13 cellular contexts compared by ENCODE assay signal in the genomic region with DNA sequence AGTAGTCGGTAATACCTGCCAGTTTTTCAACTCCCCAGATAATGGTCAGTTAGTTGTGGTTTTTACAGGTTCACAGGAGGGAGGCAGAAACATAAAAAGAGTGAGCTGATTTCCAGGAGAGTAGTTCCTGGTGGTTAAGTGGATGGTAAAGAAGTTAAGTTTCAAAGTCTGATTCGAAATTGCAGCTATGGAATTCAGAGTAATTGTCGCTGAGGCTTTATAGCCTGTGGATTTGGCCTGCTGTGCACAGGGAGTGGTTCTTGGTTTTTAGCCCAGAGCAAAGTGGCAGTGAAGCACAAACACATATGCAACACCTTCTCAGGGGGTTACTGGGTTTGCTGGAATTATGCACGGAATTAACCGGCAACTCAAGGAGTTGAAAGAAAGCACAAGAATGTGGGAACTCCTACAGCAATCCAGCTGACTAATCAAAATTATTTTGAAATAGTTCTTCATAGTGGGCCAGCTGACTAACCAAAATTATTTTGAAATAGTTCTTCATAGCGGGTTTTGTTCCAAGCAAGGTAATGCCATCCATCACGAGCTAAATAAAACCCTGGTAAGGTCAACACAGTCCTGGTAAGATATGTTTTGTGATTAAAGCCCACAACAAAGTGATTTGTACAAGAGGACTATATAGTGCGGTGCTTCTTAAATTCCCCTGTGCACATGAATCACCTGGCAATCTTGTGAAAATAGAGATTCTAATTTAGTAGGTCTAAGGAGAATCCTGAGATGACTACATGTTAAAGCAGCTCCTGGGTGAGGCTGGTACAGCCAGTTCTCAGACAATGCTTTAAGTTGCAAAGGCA.
DNase-seq lines count a peak whose midpoint lies in the region; ATAC-seq, FAIRE-seq and TF ChIP-seq lines count a peak whose summit lies in the region.
"Had no signal": no experiment of that assay in that cellular context is flagged by ENCODE, and none has a peak within 500 bp of the region (broad histone marks: within the 10 kb centered on the region; RNA-seq: fewer than 3 reads in every experiment).

No MANE protein-coding gene starts in this region.

- no peaks in the 10 kb centered on the region for H3K27me3 ChIP-seq in upper lobe of right lung

- intact Hi-C loops in upper lobe of right lung (cut with DNase I) = no loop called here

- peak overlapping the region; percentile 40 for H3K27ac ChIP-seq in upper lobe of right lung

- no peak for TF ChIP-seq CTCF in upper lobe of right lung (IDR thresholded peaks at IDR 0.05)

- peaks cover 12% of the 10 kb centered on the region for H3K4me1 ChIP-seq in upper lobe of right lung

- no peak overlapping the region for H3K4me3 ChIP-seq in upper lobe of right lung

- DNase-seq in NOMO-1 treated with dmso at 0.1 percent for 144 hours (lab: John Stamatoyannopoulos, UW; ENCODE audit: unreplicated experiment) (peak; percentile 4), NOMO-1 treated with DMSO at 0.1 percent for 48 hours (lab: John Stamatoyannopoulos, UW; ENCODE audit: unreplicated experiment) (no peak), left kidney (ENCODE audit: low read depth, low spot score) (peak; percentile 69), upper lobe of right lung (no peak), NCI-H2107 (lab: John Stamatoyannopoulos, UW) (no peak)
- DNase-seq: 8988T; activated T-cell treated with anti-CD3 and anti-CD28 coated beads, Interleukin-2, amount 50 U/mL, for 4 hours; NCI-H2171 treated with DMSO at 0.1 percent for 48 hours; T-helper 2 cell had no signal

- peak; percentile 61 for FAIRE-seq in colon (lab: Jason Lieb, UNC)
- FAIRE-seq: endometrium had no signal

- ATAC-seq in upper lobe of right lung = peak; percentile 94
- ATAC-seq in GM21360 (IDR thresholded peaks at IDR 0.05; ENCODE audit: unreplicated experiment) = no peak
- ATAC-seq in GM18520 (IDR thresholded peaks at IDR 0.05; ENCODE audit: unreplicated experiment) = no peak
- ATAC-seq: activated T-cell treated with anti-CD3 and anti-CD28 coated beads, Interleukin-2, amount 50 U/mL, for 4 hours had no signal

- H3K36me3 ChIP-seq in upper lobe of right lung = no peaks in the 10 kb centered on the region

- no peaks in the 10 kb centered on the region for H3K9me3 ChIP-seq in upper lobe of right lung

Comparison
In these comparisons a context has a peak if more than half of its experiments do, and no peak if none do; other contexts are left out.
1. DNase-seq: peak in NOMO-1 treated with dmso at 0.1 percent for 144 hours (single experiment) and left kidney (single experiment); none in NOMO-1 treated with DMSO at 0.1 percent for 48 hours (single experiment), upper lobe of right lung (single experiment) and NCI-H2107 (single experiment).